In the genomic region with DNA sequence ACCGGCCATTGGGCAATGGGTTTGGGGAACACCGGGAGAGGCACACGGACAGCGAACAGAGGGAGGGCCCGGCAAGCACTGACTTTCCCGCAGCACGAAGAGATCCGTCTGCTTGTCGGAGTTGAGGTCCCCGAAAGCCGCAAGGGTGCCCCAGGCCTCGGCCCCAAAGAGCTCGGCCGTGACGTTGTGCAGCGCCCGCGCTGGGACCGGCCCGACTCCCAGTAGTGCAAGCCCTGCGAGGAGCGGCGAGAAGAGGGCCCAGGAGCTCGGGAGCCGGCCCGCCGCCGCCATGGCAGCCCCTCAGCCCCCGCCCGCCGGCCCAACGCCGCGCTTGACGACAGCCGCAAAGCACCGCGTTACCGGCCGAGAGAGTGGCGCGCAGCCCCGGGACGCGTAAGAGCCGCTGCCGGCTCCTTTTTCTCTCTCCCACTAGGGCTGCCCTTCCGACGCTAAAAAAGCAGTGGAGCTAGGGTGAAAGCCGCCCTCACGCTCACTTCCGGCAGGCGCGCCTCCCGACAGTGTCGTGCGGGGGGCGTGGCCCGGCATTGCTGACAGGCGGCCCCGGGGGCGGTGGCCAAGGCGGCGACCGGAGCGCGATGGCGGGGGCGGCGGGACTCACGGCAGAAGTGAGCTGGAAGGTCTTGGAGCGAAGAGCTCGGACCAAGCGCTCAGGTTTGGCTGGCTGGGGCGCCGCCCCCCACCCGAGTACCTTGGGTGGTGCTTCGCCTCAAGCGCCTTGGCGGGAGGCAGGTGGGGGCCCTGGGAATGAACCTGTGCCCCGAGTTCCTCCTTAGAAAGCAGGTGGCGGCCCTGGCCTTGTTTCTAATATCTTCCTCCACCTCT, we compare ENCODE assay signal across 1 cellular context.
A peak's percentile ranks its signal among the peaks of the same experiment; 100 is the strongest.
TF ChIP-seq lines count a peak whose summit lies in the region.

Gene ITFG1 (minus strand): TSS at position 309 of the 843 bp plus-strand sequence. CDS start 18 bp downstream, at position 291.
Gene PHKB (plus strand): TSS at position 577 of the 843 bp plus-strand sequence. CDS start 20 bp downstream, at position 597.

TF ChIP-seq in HepG2, 621 proteins besides CTCF, POLR2A, EP300 and RAD21 (continued from another document and continues in another):
- no peak for TF ChIP-seq BHLHE40 (IDR thresholded peaks at IDR 0.05; ENCODE audit: low read length)
- no peak; the same call in 1 of the 2 replicates for TF ChIP-seq ZNF383 (CRISPR knock-in tag; IDR thresholded peaks at IDR 0.05; ENCODE audit: borderline replicate concordance)
- TF ChIP-seq FOXO1 (CRISPR knock-in tag; IDR thresholded peaks at IDR 0.05) = peak; percentile 44; the same call in 1 of the 2 replicates
- TF ChIP-seq ELF4 (CRISPR knock-in tag; IDR thresholded peaks at IDR 0.05; ENCODE audit: borderline replicate concordance) = peak; percentile 75
- TF ChIP-seq, protein P1, sequence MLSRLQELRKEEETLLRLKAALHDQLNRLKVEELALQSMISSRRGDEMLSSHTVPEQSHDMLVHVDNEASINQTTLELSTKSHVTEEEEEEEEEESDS (CRISPR knock-in tag; IDR thresholded peaks at IDR 0.05; ENCODE audit: borderline replicate concordance) = no peak
- TF ChIP-seq ZNF614 (CRISPR knock-in tag; IDR thresholded peaks at IDR 0.05; ENCODE audit: borderline replicate concordance) = no peak
- no peak for TF ChIP-seq RELA (CRISPR knock-in tag; IDR thresholded peaks at IDR 0.05)
- TF ChIP-seq ARID5B (CRISPR knock-in tag; IDR thresholded peaks at IDR 0.05) = peak; percentile 66
- no peak for TF ChIP-seq NFIC (IDR thresholded peaks at IDR 0.05; ENCODE audit: low read length)
- TF ChIP-seq ZSCAN30 (CRISPR knock-in tag; IDR thresholded peaks at IDR 0.05) = peak; percentile 93; the same call in 1 of the 2 replicates
- TF ChIP-seq ZNF580 (CRISPR knock-in tag; IDR thresholded peaks at IDR 0.05; ENCODE audit: borderline replicate concordance, low read depth) = peak; percentile 82
- no peak for TF ChIP-seq CENPT (CRISPR knock-in tag; IDR thresholded peaks at IDR 0.05; ENCODE audit: low read depth)
- TF ChIP-seq ZNF235 (CRISPR knock-in tag; IDR thresholded peaks at IDR 0.05; ENCODE audit: borderline replicate concordance) = no peak
- no peak for TF ChIP-seq CCAR2 (optimal IDR thresholded peaks at IDR 0.05; ENCODE audit: low read depth, low read length)
- TF ChIP-seq NR1H2 (CRISPR knock-in tag; IDR thresholded peaks at IDR 0.05; ENCODE audit: borderline replicate concordance, low read depth) = 0 out of 2 replicates have a peak, but pooled peaks have one; percentile 73
- peak; percentile 63; the same call in 1 of the 2 replicates for TF ChIP-seq ZNF205 (CRISPR knock-in tag; IDR thresholded peaks at IDR 0.05)
- TF ChIP-seq SNAPC4 (CRISPR knock-in tag; IDR thresholded peaks at IDR 0.05) = no peak
- TF ChIP-seq MYC (CRISPR knock-in tag; IDR thresholded peaks at IDR 0.05; ENCODE audit: borderline replicate concordance) = peak; percentile 84
- TF ChIP-seq E2F5 (CRISPR knock-in tag; conservative IDR thresholded peaks at IDR 0.05) = no peak
- TF ChIP-seq KLF13 (CRISPR knock-in tag; IDR thresholded peaks at IDR 0.05) = 0 out of 2 replicates have a peak, but pooled peaks have one; percentile 32
- TF ChIP-seq ZC3H13 (CRISPR knock-in tag; IDR thresholded peaks at IDR 0.05) = no peak
- peak; percentile 96 for TF ChIP-seq ZIK1 (CRISPR knock-in tag; IDR thresholded peaks at IDR 0.05; ENCODE audit: borderline replicate concordance, low read depth)
- 0 out of 2 replicates have a peak, but pooled peaks have one; percentile 52 for TF ChIP-seq ZNF547 (CRISPR knock-in tag; IDR thresholded peaks at IDR 0.05)
- TF ChIP-seq, protein P2, sequence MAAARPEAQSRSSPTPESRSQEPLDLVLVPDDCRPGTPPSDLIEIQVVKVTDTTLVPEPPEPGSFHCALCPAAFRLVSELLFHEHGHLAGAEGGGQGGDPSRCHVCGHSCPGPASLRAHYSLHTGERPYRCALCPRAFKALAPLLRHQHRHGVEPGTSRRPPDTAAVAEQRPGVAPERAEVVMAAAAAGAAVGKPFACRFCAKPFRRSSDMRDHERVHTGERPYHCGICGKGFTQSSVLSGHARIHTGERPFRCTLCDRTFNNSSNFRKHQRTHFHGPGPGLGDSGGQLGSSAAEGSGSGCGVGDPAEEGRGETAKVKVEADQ (CRISPR knock-in tag; IDR thresholded peaks at IDR 0.05; ENCODE audit: borderline replicate concordance) = peak; percentile 15; the same call in 1 of the 2 replicates
- no peak for TF ChIP-seq HDAC6 (IDR thresholded peaks at IDR 0.05; ENCODE audit: low read depth, low read length)
- TF ChIP-seq ZSCAN25 (CRISPR knock-in tag; IDR thresholded peaks at IDR 0.05) = 0 out of 2 replicates have a peak, but pooled peaks have one; percentile 31
- peak; percentile 95; the same call in 1 of the 2 replicates for TF ChIP-seq HDAC1 (CRISPR knock-in tag; IDR thresholded peaks at IDR 0.05)
- no peak for TF ChIP-seq TCF12 (IDR thresholded peaks at IDR 0.05)
- TF ChIP-seq TCF12 (CRISPR knock-in tag; IDR thresholded peaks at IDR 0.05) = peak; percentile 66; the same call in 1 of the 2 replicates
- TF ChIP-seq, protein P3, sequence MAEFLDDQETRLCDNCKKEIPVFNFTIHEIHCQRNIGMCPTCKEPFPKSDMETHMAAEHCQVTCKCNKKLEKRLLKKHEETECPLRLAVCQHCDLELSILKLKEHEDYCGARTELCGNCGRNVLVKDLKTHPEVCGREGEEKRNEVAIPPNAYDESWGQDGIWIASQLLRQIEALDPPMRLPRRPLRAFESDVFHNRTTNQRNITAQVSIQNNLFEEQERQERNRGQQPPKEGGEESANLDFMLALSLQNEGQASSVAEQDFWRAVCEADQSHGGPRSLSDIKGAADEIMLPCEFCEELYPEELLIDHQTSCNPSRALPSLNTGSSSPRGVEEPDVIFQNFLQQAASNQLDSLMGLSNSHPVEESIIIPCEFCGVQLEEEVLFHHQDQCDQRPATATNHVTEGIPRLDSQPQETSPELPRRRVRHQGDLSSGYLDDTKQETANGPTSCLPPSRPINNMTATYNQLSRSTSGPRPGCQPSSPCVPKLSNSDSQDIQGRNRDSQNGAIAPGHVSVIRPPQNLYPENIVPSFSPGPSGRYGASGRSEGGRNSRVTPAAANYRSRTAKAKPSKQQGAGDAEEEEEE (CRISPR knock-in tag; IDR thresholded peaks at IDR 0.05; ENCODE audit: borderline replicate concordance) = no peak; the same call in 1 of the 2 replicates
- peak; percentile 100 for TF ChIP-seq MTF2 (CRISPR knock-in tag; IDR thresholded peaks at IDR 0.05; ENCODE audit: borderline replicate concordance)
- 0 out of 2 replicates have a peak, but pooled peaks have one; percentile 38 for TF ChIP-seq ZNF724P (CRISPR knock-in tag; IDR thresholded peaks at IDR 0.05; ENCODE audit: borderline replicate concordance)
- TF ChIP-seq, protein P4, sequence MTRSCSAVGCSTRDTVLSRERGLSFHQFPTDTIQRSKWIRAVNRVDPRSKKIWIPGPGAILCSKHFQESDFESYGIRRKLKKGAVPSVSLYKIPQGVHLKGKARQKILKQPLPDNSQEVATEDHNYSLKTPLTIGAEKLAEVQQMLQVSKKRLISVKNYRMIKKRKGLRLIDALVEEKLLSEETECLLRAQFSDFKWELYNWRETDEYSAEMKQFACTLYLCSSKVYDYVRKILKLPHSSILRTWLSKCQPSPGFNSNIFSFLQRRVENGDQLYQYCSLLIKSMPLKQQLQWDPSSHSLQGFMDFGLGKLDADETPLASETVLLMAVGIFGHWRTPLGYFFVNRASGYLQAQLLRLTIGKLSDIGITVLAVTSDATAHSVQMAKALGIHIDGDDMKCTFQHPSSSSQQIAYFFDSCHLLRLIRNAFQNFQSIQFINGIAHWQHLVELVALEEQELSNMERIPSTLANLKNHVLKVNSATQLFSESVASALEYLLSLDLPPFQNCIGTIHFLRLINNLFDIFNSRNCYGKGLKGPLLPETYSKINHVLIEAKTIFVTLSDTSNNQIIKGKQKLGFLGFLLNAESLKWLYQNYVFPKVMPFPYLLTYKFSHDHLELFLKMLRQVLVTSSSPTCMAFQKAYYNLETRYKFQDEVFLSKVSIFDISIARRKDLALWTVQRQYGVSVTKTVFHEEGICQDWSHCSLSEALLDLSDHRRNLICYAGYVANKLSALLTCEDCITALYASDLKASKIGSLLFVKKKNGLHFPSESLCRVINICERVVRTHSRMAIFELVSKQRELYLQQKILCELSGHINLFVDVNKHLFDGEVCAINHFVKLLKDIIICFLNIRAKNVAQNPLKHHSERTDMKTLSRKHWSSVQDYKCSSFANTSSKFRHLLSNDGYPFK (CRISPR knock-in tag; IDR thresholded peaks at IDR 0.05; ENCODE audit: borderline replicate concordance) = no peak; the same call in 1 of the 2 replicates
- TF ChIP-seq RORA (CRISPR knock-in tag; IDR thresholded peaks at IDR 0.05) = no peak
- no peak for TF ChIP-seq THYN1 (CRISPR knock-in tag; IDR thresholded peaks at IDR 0.05; ENCODE audit: borderline replicate concordance, low read depth)
- TF ChIP-seq ZNF264 (CRISPR knock-in tag; IDR thresholded peaks at IDR 0.05) = no peak; the same call in 1 of the 2 replicates
- no peak for TF ChIP-seq SRF (IDR thresholded peaks at IDR 0.05; ENCODE audit: low read depth, low read length)
- TF ChIP-seq, protein P5, sequence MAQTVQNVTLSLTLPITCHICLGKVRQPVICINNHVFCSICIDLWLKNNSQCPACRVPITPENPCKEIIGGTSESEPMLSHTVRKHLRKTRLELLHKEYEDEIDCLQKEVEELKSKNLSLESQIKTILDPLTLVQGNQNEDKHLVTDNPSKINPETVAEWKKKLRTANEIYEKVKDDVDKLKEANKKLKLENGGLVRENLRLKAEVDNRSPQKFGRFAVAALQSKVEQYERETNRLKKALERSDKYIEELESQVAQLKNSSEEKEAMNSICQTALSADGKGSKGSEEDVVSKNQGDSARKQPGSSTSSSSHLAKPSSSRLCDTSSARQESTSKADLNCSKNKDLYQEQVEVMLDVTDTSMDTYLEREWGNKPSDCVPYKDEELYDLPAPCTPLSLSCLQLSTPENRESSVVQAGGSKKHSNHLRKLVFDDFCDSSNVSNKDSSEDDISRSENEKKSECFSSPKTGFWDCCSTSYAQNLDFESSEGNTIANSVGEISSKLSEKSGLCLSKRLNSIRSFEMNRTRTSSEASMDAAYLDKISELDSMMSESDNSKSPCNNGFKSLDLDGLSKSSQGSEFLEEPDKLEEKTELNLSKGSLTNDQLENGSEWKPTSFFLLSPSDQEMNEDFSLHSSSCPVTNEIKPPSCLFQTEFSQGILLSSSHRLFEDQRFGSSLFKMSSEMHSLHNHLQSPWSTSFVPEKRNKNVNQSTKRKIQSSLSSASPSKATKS (CRISPR knock-in tag; IDR thresholded peaks at IDR 0.05) = no peak
